1 cellular context compared by ENCODE assay signal in the genomic region with DNA sequence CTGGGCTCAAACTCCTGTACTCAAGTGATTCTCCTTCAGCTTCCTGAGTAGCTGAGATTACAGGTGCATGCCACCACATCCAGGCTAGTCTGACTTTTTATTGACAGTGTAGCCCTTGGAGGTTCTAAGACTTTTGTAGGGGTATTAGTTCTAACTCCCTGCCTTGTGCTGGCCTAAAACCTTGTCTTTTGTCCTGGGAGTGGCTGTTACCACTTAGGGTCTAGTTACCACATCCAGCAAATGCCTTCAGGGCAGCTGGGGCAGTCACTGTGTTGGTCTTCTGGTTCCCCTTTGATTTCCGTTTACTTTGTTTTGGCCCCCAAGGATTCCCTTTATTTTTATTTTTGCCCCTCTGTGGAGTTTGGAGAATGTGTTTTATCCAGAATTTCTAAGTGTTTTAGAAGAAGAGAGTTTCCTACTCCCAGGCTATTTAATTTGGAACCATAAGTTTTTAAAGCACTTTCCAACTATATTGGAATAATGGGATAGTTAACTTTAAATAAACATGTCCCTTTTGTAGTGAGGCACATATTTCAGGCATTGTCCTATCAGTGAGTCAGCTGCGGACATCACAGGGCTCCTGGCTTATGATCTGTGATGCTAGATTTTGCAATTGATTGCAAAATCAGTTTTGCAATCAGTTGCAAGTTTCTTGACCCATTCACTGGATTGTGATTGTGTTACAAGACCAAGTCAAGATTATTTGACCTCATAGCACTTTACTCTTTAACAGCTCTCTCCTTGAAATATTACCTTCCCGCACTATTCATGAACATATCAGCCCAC.
TF ChIP-seq lines count a peak whose summit lies in the region.

No MANE protein-coding gene starts in this region.

TF ChIP-seq in liver, 16 proteins besides CTCF, POLR2A, EP300 and RAD21 (continued from another document):
- TF ChIP-seq, protein P1, sequence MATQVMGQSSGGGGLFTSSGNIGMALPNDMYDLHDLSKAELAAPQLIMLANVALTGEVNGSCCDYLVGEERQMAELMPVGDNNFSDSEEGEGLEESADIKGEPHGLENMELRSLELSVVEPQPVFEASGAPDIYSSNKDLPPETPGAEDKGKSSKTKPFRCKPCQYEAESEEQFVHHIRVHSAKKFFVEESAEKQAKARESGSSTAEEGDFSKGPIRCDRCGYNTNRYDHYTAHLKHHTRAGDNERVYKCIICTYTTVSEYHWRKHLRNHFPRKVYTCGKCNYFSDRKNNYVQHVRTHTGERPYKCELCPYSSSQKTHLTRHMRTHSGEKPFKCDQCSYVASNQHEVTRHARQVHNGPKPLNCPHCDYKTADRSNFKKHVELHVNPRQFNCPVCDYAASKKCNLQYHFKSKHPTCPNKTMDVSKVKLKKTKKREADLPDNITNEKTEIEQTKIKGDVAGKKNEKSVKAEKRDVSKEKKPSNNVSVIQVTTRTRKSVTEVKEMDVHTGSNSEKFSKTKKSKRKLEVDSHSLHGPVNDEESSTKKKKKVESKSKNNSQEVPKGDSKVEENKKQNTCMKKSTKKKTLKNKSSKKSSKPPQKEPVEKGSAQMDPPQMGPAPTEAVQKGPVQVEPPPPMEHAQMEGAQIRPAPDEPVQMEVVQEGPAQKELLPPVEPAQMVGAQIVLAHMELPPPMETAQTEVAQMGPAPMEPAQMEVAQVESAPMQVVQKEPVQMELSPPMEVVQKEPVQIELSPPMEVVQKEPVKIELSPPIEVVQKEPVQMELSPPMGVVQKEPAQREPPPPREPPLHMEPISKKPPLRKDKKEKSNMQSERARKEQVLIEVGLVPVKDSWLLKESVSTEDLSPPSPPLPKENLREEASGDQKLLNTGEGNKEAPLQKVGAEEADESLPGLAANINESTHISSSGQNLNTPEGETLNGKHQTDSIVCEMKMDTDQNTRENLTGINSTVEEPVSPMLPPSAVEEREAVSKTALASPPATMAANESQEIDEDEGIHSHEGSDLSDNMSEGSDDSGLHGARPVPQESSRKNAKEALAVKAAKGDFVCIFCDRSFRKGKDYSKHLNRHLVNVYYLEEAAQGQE (IDR thresholded peaks at IDR 0.05) = no peak
